In the genomic region with DNA sequence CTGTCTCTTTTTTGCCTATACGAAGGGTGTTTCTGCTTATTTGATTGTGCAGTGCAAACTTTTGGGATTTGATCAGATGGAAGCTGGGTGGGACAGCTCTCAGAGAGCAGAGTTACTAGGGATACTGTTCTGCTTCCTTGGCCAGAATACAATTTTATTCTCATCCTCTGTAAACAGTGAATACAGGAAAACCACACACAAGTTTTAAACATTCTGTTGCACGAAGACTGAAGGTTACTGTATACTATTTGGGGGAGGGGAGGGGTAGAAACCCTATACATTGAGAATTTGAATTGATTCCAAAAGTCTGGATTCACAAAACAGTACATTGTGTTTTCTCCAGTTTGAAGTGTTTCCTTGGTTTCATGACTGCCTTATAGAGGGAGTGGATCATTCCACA, we compare ENCODE assay signal across 27 cellular contexts.
DNase-seq lines count a peak whose midpoint lies in the region; ATAC-seq and TF ChIP-seq lines count a peak whose summit lies in the region.
"Had no signal": no experiment of that assay in that cellular context is flagged by ENCODE, and none has a peak within 500 bp of the region (broad histone marks: within the 10 kb centered on the region; RNA-seq: fewer than 3 reads in every experiment).

No MANE protein-coding gene starts in this region.

- no peak for TF ChIP-seq RAD21 in IMR-90 (IDR thresholded peaks at IDR 0.05; ENCODE audit: low read length)

- no peak overlapping the region for H3K27ac ChIP-seq in IMR-90 (ENCODE audit: insufficient read depth, low read length)
- H3K27ac ChIP-seq in ascending aorta, result peak overlapping the region; percentile 9 to 32
- H3K27ac ChIP-seq in mucosa of rectum (ENCODE audit: low read depth in 2 of 2, low read length in 2 of 2), result peak overlapping the region; percentile 9 to 35
- H3K27ac ChIP-seq in subcutaneous abdominal adipose tissue (ENCODE audit: low read depth, low read length), result peak overlapping the region; percentile 21
- H3K27ac ChIP-seq in effector memory CD4-positive, alpha-beta T cell (ENCODE audit: insufficient read depth, low read length, poor library complexity, severe bottlenecking), result no peak overlapping the region
- H3K27ac ChIP-seq: C4-2B, GM23248 had no signal

- H4K5ac ChIP-seq in IMR-90 (ENCODE audit: low read depth, low read length), result no peak overlapping the region

- H3K14ac ChIP-seq in IMR-90 (replicated peaks; ENCODE audit: low read depth, low read length), result no peak overlapping the region

- H2BK5ac ChIP-seq in IMR-90 (ENCODE audit: low read depth, low read length, poor library complexity, severe bottlenecking), result no peak overlapping the region

- no peak overlapping the region for H3K4ac ChIP-seq in IMR-90 (ENCODE audit: low read depth, low read length)

- no TSS peak for BruUV-seq in IMR-90 (replicated peaks; lab: Mats Ljungman, UMichigan)

- ATAC-seq in IMR-90 (ENCODE audit: low read depth) (peak; percentile 47; the same call in 1 of the 2 replicates), GM21717 (IDR thresholded peaks at IDR 0.05; ENCODE audit: unreplicated experiment) (no peak), HG03108 (IDR thresholded peaks at IDR 0.05; ENCODE audit: unreplicated experiment) (no peak), GM21367 (IDR thresholded peaks at IDR 0.05; ENCODE audit: unreplicated experiment) (no peak)
- ATAC-seq: activated CD4-positive, alpha-beta T cell treated with anti-CD3 and anti-CD28 coated beads for 36 hours; K562; left ventricle myocardium superior; sciatic nerve had no signal

- no peak overlapping the region; the same call in 1 of the 2 replicates for H3K18ac ChIP-seq in IMR-90 (ENCODE audit: low read depth, low read length)

- no peaks in the 10 kb centered on the region for H3K9me1 ChIP-seq in IMR-90 (ENCODE audit: insufficient read depth, low read length)

- H2AK5ac ChIP-seq in IMR-90 (ENCODE audit: low read depth, low read length), result no peak overlapping the region

- H3K56ac ChIP-seq in IMR-90 (ENCODE audit: extremely low read depth, insufficient read depth, low read length), result no peak overlapping the region

- POLR2A ChIA-PET in IMR-90 (lab: Charles Lee; ENCODE audit: unreplicated experiment), result no interaction called here

- no peak for TF ChIP-seq CTCF in IMR-90 (conservative IDR thresholded peaks at IDR 0.05; ENCODE audit: low read depth, low read length)
- TF ChIP-seq CTCF in ascending aorta (IDR thresholded peaks at IDR 0.05), result no peak

- H3K4me1 ChIP-seq in IMR-90 (ENCODE audit: control insufficient read depth, insufficient read depth, low read length) (peaks cover 2% of the 10 kb centered on the region; the same call in 1 of the 2 replicates), ascending aorta (peaks cover 8 to 11% of the 10 kb centered on the region in 2 donors), mucosa of rectum (ENCODE audit: control insufficient read depth in 2 of 2, insufficient read depth in 2 of 2, low read length in 2 of 2) (peaks cover 9 to 11% of the 10 kb centered on the region in 2 donors), subcutaneous abdominal adipose tissue (ENCODE audit: control insufficient read depth in 5 of 5, insufficient read depth in 5 of 5, low read length in 5 of 5) (peaks cover 0 to 36% (median 16%) of the 10 kb centered on the region in 5 donors)
- H3K4me1 ChIP-seq in effector memory CD4-positive, alpha-beta T cell (ENCODE audit: control insufficient read depth, insufficient read depth, low read length, poor library complexity, severe bottlenecking), result no peaks in the 10 kb centered on the region

- peak overlapping the region; percentile 60 for H2BK120ac ChIP-seq in IMR-90 (ENCODE audit: low read depth, low read length)

- in situ Hi-C loops in IMR-90 (cut with MboI; ENCODE audit: low sequenced_read_pairs), result no loop called here

- H3K23ac ChIP-seq in IMR-90 (ENCODE audit: low read depth, low read length), result peak overlapping the region; percentile 21; the same call in 1 of the 2 replicates

- no peak overlapping the region for H3K9ac ChIP-seq in IMR-90 (ENCODE audit: low read depth, low read length)
- no peak overlapping the region for H3K9ac ChIP-seq in mucosa of rectum (ENCODE audit: low read depth in 1 of 2, low read length in 2 of 2)
- H3K9ac ChIP-seq in subcutaneous abdominal adipose tissue (ENCODE audit: low read length in 5 of 5), result no peak overlapping the region
- H3K9ac ChIP-seq: GM23248, SK-N-SH had no signal

- no peak overlapping the region for H4K91ac ChIP-seq in IMR-90 (ENCODE audit: insufficient read depth, low read depth, low read length)

- no peak overlapping the region for H4K8ac ChIP-seq in IMR-90 (ENCODE audit: low read depth in 2 of 2, low read length in 2 of 2)

- no peaks in the 10 kb centered on the region for H3K79me1 ChIP-seq in IMR-90 (ENCODE audit: low read depth in 1 of 2, low read length in 2 of 2)

- no peaks in the 10 kb centered on the region for H4K20me1 ChIP-seq in IMR-90 (ENCODE audit: insufficient read depth, low read length)

- peak overlapping the region; percentile 35; the same call in 1 of the 2 replicates for H2BK20ac ChIP-seq in IMR-90 (ENCODE audit: low read depth, low read length)

- TF ChIP-seq POLR2A in IMR-90 (IDR thresholded peaks at IDR 0.05; ENCODE audit: low read depth, low read length), result no peak

- no peak overlapping the region for H3K4me3 ChIP-seq in IMR-90 (ENCODE audit: insufficient read depth, low read depth, low read length)
- H3K4me3 ChIP-seq in ascending aorta, result no peak overlapping the region
- H3K4me3 ChIP-seq in mucosa of rectum (ENCODE audit: low read length in 2 of 2), result no peak overlapping the region
- H3K4me3 ChIP-seq in subcutaneous abdominal adipose tissue (ENCODE audit: low read depth in 1 of 5, low read length in 5 of 5), result no peak overlapping the region
- H3K4me3 ChIP-seq in effector memory CD4-positive, alpha-beta T cell (ENCODE audit: insufficient read depth, low read depth, low read length, poor library complexity, severe bottlenecking), result no peak overlapping the region
- H3K4me3 ChIP-seq: GM23248, K562, MG63, testis, uterus had no signal

- no peak overlapping the region for H3K4me2 ChIP-seq in IMR-90 (ENCODE audit: low read depth, low read length)
- H3K4me2 ChIP-seq: SK-N-SH had no signal

- DNase-seq in IMR-90 (peak; percentile 3), ascending aorta (ENCODE audit: low spot score in 2 of 2) (no peak)
- DNase-seq in effector memory CD4-positive, alpha-beta T cell, result no peak
- DNase-seq: activated CD4-positive, alpha-beta T cell treated with anti-CD3 and anti-CD28 coated beads for 36 hours; activated effector memory CD4-positive, alpha-beta T cell treated with Interleukin-2 at 50 U/mL for 16 hours; activated naive CD8-positive, alpha-beta T cell treated with anti-CD3 and anti-CD28 coated beads for 36 hours; activated T-cell treated with anti-CD3 and anti-CD28 coated beads for 4 hours; GM23248; left ventricle myocardium superior; MG63; NCI-H1417; NCI-H2107; NCI-H446 treated with DMSO at 0.1 percent for 48 hours; NCI-H82; SK-N-SH; stimulated activated CD4-positive, alpha-beta T cell treated with anti-CD3 and anti-CD28 coated beads, Interleukin-4, amount 100 ng/mL, for 4 hours; stimulated activated naive CD4-positive, alpha-beta T cell; testis; uterus had no signal

- CTCF ChIA-PET in IMR-90 (lab: Yijun Ruan, JAX), result no interaction called here

- H3K27me3 ChIP-seq in IMR-90 (ENCODE audit: control insufficient read depth, insufficient read depth, low read length) (no peaks in the 10 kb centered on the region), ascending aorta (no peaks in the 10 kb centered on the region), mucosa of rectum (ENCODE audit: control insufficient read depth in 2 of 2, insufficient read depth in 2 of 2, low read length in 2 of 2) (no peaks in the 10 kb centered on the region), subcutaneous abdominal adipose tissue (ENCODE audit: control insufficient read depth in 5 of 5, insufficient read depth in 4 of 5, low read length in 5 of 5) (no peaks in the 10 kb centered on the region)
- H3K27me3 ChIP-seq in effector memory CD4-positive, alpha-beta T cell (replicated peaks; ENCODE audit: control insufficient read depth, insufficient read depth, low read length, poor library complexity, severe bottlenecking), result no peaks in the 10 kb centered on the region
- H3K27me3 ChIP-seq: MG63, testis, uterus had no signal

- H3K36me3 ChIP-seq in IMR-90 (ENCODE audit: control insufficient read depth, insufficient read depth, low read length), result no peaks in the 10 kb centered on the region
- no peaks in the 10 kb centered on the region for H3K36me3 ChIP-seq in ascending aorta
- no peaks in the 10 kb centered on the region for H3K36me3 ChIP-seq in mucosa of rectum (ENCODE audit: control insufficient read depth in 2 of 2, insufficient read depth in 2 of 2, low read length in 2 of 2)
- H3K36me3 ChIP-seq in subcutaneous abdominal adipose tissue (ENCODE audit: control insufficient read depth in 5 of 5, insufficient read depth in 5 of 5, low read length in 5 of 5), result no peaks in the 10 kb centered on the region
- no peaks in the 10 kb centered on the region for H3K36me3 ChIP-seq in effector memory CD4-positive, alpha-beta T cell (ENCODE audit: control insufficient read depth, insufficient read depth, low read length)
- H3K36me3 ChIP-seq: MG63, uterus had no signal

- H3K9me3 ChIP-seq in IMR-90 (ENCODE audit: control insufficient read depth, insufficient read depth, low read length) (no peaks in the 10 kb centered on the region), ascending aorta (no peaks in the 10 kb centered on the region), mucosa of rectum (ENCODE audit: control insufficient read depth in 2 of 2, low read length in 2 of 2) (no peaks in the 10 kb centered on the region), subcutaneous abdominal adipose tissue (ENCODE audit: control insufficient read depth in 5 of 5, low read length in 5 of 5) (no peaks in the 10 kb centered on the region)
- H3K9me3 ChIP-seq in effector memory CD4-positive, alpha-beta T cell (ENCODE audit: control insufficient read depth, low read length), result no peaks in the 10 kb centered on the region
- H3K9me3 ChIP-seq: MG63, SK-N-SH, testis, uterus had no signal

- WGBS in IMR-90 (ENCODE audit: extremely low coverage in 2 of 2, insufficient read length in 1 of 2), 2 experiments, result no CpG with 5 or more reads among the region's 2 CpGs

- H2AFZ ChIP-seq in IMR-90 (replicated peaks; ENCODE audit: low read length, poor library complexity), result no peak overlapping the region
- H2AFZ ChIP-seq: GM23248 had no signal

- dilution Hi-C loops in IMR-90 (cut with HindIII; ENCODE audit: low sequenced_read_pairs, unreplicated experiment), result no loop called here

- intact Hi-C loops in IMR-90 (cut with micrococcal nuclease), result no loop called here
- intact Hi-C loops in ascending aorta (cut with DNase I), result no loop called here

- no peak overlapping the region for H2AK9ac ChIP-seq in IMR-90 (replicated peaks; ENCODE audit: low read depth, low read length, poor library complexity)

- no peak overlapping the region for H2BK15ac ChIP-seq in IMR-90 (ENCODE audit: low read depth, low read length)

Comparison
In these comparisons a context has a peak if more than half of its experiments do, and no peak if none do; other contexts are left out.
1. H3K27ac ChIP-seq: peak in ascending aorta (2 of 2), mucosa of rectum (2 of 2) and subcutaneous abdominal adipose tissue (single experiment); none in IMR-90 (single experiment) and effector memory CD4-positive, alpha-beta T cell (single experiment).